1 cellular context compared by ENCODE assay signal in genomic region chr5:140664353-140665119, GRCh38.
A peak's percentile ranks its signal among the peaks of the same experiment; 100 is the strongest.
TF ChIP-seq lines count a peak whose summit lies in the region.

Gene WDR55, plus strand, starts transcription at chr5:140664904. Its CDS starts 9 bp downstream, at chr5:140664913.

TF ChIP-seq in H1, 55 proteins besides CTCF, POLR2A, EP300 and RAD21 (continued from another document):
- TF ChIP-seq CHD7 (IDR thresholded peaks at IDR 0.05; ENCODE audit: insufficient replicate concordance, low read length) (no peak), RBBP5 (IDR thresholded peaks at IDR 0.05; ENCODE audit: borderline replicate concordance, low read depth, low read length) (no peak; the same call in 1 of the 2 replicates), KDM5A (IDR thresholded peaks at IDR 0.05; ENCODE audit: low read length) (no peak), ASH2L (IDR thresholded peaks at IDR 0.05; ENCODE audit: low read length) (peak; percentile 77), ATF2 (IDR thresholded peaks at IDR 0.05; ENCODE audit: low read length) (no peak), HDAC2 (IDR thresholded peaks at IDR 0.05; ENCODE audit: borderline replicate concordance in 1 of 2, low read depth in 2 of 2, low read length in 2 of 2) (peak; percentile 67 to 86; a peak in 2 of 4 replicates), TEAD4 (IDR thresholded peaks at IDR 0.05; ENCODE audit: low read depth, low read length) (no peak), RFX5 (IDR thresholded peaks at IDR 0.05; ENCODE audit: borderline replicate concordance, low read depth, low read length) (no peak), ZNF274 (IDR thresholded peaks at IDR 0.05; ENCODE audit: borderline replicate concordance, extremely low read depth, low read length) (no peak), CBX5 (IDR thresholded peaks at IDR 0.05; ENCODE audit: low read depth, low read length) (no peak), SIRT6 (IDR thresholded peaks at IDR 0.05; ENCODE audit: low read length) (peak; percentile 80), POLR2AphosphoS5 (IDR thresholded peaks at IDR 0.05; ENCODE audit: low read depth, low read length) (peak; percentile 54; the same call in 1 of the 2 replicates), GABPA (IDR thresholded peaks at IDR 0.05; ENCODE audit: borderline replicate concordance, insufficient read depth, low read length) (peak; percentile 87), CBX8 (IDR thresholded peaks at IDR 0.05; ENCODE audit: borderline replicate concordance, low read depth, low read length) (no peak), NRF1 (IDR thresholded peaks at IDR 0.05; ENCODE audit: low read depth, low read length) (no peak), TCF12 (IDR thresholded peaks at IDR 0.05; ENCODE audit: low read depth, low read length) (no peak), SIX5 (IDR thresholded peaks at IDR 0.05; ENCODE audit: low read depth, low read length) (no peak), SIN3A (conservative IDR thresholded peaks at IDR 0.05 in 1 of 2, IDR thresholded peaks at IDR 0.05 in 1 of 2; ENCODE audit: low read depth in 1 of 2, low read length in 2 of 2) (peak; percentile 78 to 79; a peak in 2 of 4 replicates), TAF1 (IDR thresholded peaks at IDR 0.05; ENCODE audit: low read depth, low read length) (peak; percentile 75; the same call in 1 of the 2 replicates), JUN (IDR thresholded peaks at IDR 0.05; ENCODE audit: low read depth, low read length) (no peak), HDAC6 (IDR thresholded peaks at IDR 0.05; ENCODE audit: low read depth, low read length) (no peak), JUND (IDR thresholded peaks at IDR 0.05; ENCODE audit: low read length) (no peak), BACH1 (IDR thresholded peaks at IDR 0.05; ENCODE audit: low read length) (no peak), SP4 (IDR thresholded peaks at IDR 0.05; ENCODE audit: low read length) (no peak), RXRA (IDR thresholded peaks at IDR 0.05; ENCODE audit: insufficient read depth, low read depth, low read length) (no peak), EGR1 (IDR thresholded peaks at IDR 0.05; ENCODE audit: borderline replicate concordance, low read depth, low read length) (peak; percentile 99), NANOG (IDR thresholded peaks at IDR 0.05; ENCODE audit: insufficient read depth, low read depth, low read length, poor library complexity, severe bottlenecking) (no peak), FOSL1 (IDR thresholded peaks at IDR 0.05; ENCODE audit: insufficient read depth, low read depth, low read length) (no peak), GTF2F1 (IDR thresholded peaks at IDR 0.05; ENCODE audit: borderline replicate concordance, low read depth, low read length) (peak; percentile 92), SP2 (IDR thresholded peaks at IDR 0.05; ENCODE audit: low read length) (no peak), SP1 (IDR thresholded peaks at IDR 0.05; ENCODE audit: low read depth, low read length) (no peak), CHD1 (IDR thresholded peaks at IDR 0.05; ENCODE audit: low read depth, low read length) (no peak)
